9 cellular contexts compared by ENCODE assay signal in genomic region chr13:61453121-61453520, GRCh38. TPM values are rescaled to one million over a fixed set of nuclear protein-coding genes. Genes with fewer than 3 reads are reported as not detected.
"Had no signal": no experiment of that assay in that cellular context is flagged by ENCODE, and none has a peak within 500 bp of the region (broad histone marks: within the 10 kb centered on the region; RNA-seq: fewer than 3 reads in every experiment).

No MANE protein-coding gene starts in this region.

- FAIRE-seq: HTR-8/SVneo, K562 had no signal

- H3K4me3 Mint-ChIP-seq: HFFc6 had no signal

- DNase-seq: GM23248, GOT3, H7, HFFc6, IMR-90, KG1 had no signal

- H3K27ac Mint-ChIP-seq: HFFc6 had no signal

- ATAC-seq: HCT116, K562 had no signal

RNA-seq across cellular contexts. Expression of gene PCDH20, which starts 37.5 kb away (rescaled TPM):
- total RNA-seq: HFFc6, IMR-90, K562 had no signal
- polyA plus RNA-seq: GM23248, IMR-90, K562 had no signal
